8 cellular contexts compared by ENCODE assay signal in the genomic region with DNA sequence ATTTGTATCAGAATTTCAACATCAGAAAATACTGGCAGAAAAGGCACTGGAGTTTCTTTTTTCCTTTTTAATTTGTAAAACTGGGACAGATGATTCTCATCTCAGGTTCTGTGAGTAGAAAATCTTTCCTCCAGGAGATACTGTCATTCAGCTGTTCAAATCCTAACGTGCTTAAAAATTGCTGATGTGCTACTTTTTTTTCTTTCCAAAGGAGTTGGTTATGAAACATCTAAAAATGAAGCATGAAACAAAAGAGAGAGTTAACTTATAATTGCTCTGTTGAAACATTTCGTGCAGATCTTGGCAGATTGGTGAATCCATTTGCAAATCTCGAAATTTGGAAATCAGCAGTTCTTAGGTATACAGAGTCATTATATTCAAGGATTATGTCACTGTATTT.
"Had no signal": no experiment of that assay in that cellular context is flagged by ENCODE, and none has a peak within 500 bp of the region (broad histone marks: within the 10 kb centered on the region; RNA-seq: fewer than 3 reads in every experiment).

No MANE protein-coding gene starts in this region.

- FAIRE-seq: G401.6, GM12878, GM12891, GM12892, GM18507, GM19239 had no signal

- H3K4me3 ChIP-seq: GM12878 had no signal

- ATAC-seq: GM12878 had no signal

- DNase-seq: GDM1, GF-D8 had no signal
